ENCODE assay signal across 1 cellular context in genomic region chr4:23368081-23368697, GRCh38.
TF ChIP-seq lines count a peak whose summit lies in the region.

No MANE protein-coding gene starts in this region.

TF ChIP-seq in H1, 55 proteins besides CTCF, POLR2A, EP300 and RAD21 (continued from another document):
- no peak for TF ChIP-seq USF2 (IDR thresholded peaks at IDR 0.05; ENCODE audit: low read length)
- TF ChIP-seq YY1 (IDR thresholded peaks at IDR 0.05; ENCODE audit: low read depth, low read length): no peak
- TF ChIP-seq RNF2 (IDR thresholded peaks at IDR 0.05; ENCODE audit: borderline replicate concordance, low read depth, low read length, missing control alignments, poor library complexity, severe bottlenecking): no peak
- TF ChIP-seq POLR2AphosphoS5 (IDR thresholded peaks at IDR 0.05; ENCODE audit: low read depth, low read length): no peak
- TF ChIP-seq TCF12 (IDR thresholded peaks at IDR 0.05; ENCODE audit: low read depth, low read length): no peak
